Comparison of ENCODE assay signal across 16 cellular contexts in the genomic region with DNA sequence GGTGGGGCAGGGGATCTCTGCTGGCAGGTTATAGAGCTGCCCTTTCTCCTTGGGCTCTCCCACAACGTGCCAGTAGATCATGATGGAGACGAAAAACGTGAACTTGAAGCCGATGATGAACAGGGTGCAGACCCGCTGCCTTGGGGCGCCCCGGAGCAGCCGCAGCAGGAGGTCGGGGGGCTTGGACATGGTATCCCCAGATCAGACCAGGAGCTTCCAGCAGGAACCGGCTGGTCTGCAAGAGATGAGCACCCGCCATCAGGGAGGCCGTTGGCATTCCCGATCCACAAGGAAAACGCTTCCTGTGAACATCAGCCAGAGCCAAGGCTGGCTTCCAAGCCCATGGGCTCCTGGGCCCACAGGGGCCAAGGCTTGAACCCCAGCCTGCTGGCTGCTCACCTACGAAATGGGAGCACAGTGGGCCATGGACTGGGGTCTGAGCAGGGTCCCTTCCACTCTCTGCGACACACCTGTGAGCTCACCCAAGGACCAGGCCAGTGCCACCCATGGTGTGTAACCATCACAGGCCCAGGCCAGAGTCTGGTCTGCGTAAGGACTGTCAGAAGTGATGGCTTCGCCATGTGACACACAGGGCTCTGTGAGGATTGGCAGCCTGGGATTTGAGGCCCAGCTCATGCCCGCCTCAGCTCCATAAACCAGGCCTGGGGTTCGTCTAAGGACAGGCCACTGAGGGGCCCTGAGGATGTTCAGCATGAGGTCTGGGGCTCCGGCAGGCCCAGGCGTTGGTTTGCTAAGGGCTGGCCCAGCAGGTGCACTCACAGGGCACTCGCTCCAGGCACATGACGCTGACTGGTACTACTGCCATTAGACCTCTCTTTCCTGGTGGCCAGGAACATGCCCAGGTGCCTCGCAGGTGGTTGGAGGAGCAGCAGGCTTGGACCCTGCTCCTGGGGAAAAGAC. TPM values are rescaled to one million over a fixed set of nuclear protein-coding genes. Genes with fewer than 3 reads are reported as not detected.
"Had no signal": no experiment of that assay in that cellular context is flagged by ENCODE, and none has a peak within 500 bp of the region (broad histone marks: within the 10 kb centered on the region; RNA-seq: fewer than 3 reads in every experiment).

No MANE protein-coding gene starts in this region.

- ATAC-seq: naive thymus-derived CD8-positive, alpha-beta T cell had no signal

- H3K36me3 ChIP-seq: neutrophil had no signal

- H3K9me3 ChIP-seq: neutrophil, stomach, thoracic aorta had no signal

- H3K27ac ChIP-seq: neutrophil had no signal

- H3K4me2 ChIP-seq: smooth muscle cell had no signal

- H3K4me3 ChIP-seq: smooth muscle cell, stomach, thoracic aorta had no signal

- DNase-seq: activated B cell treated with CpG ODN at 0.5 μM for 24 hours; activated CD4-positive, alpha-beta T cell treated with anti-CD3 and anti-CD28 coated beads, Interleukin-2, amount 10 ng/mL, durations not matched to agents 7 days and 5 days; activated CD8-positive, alpha-beta memory T cell treated with anti-CD3 and anti-CD28 coated beads for 24 hours; activated naive CD8-positive, alpha-beta T cell treated with anti-CD3 and anti-CD28 coated beads for 36 hours; amygdala; effector CD8-positive, alpha-beta T cell; foreskin fibroblast; naive thymus-derived CD8-positive, alpha-beta T cell; stomach; SW 1271 had no signal

- H3K27me3 ChIP-seq: stomach had no signal

RNA-seq across cellular contexts. Expression of a gene that starts 26.6 kb away (rescaled TPM):
- total RNA-seq: activated T-helper 1 cell treated with anti-CD3 and anti-CD28 coated beads, Interleukin-12 subunit alpha, Interleukin-12 subunit beta, Interleukin-2, Interleukin-4 antibody, amounts not matched to agents 30 ng/mL and 10 ng/mL and 1 ng/mL, durations not matched to agents 14 hours and 24 hours and 36 hours; naive thymus-derived CD8-positive, alpha-beta T cell; T-helper 2 cell treated with Interferon-gamma antibody and Interleukin-4, amounts not matched to agents 100 ng/mL and 5 ng/mL, for 36 hours had no signal
- polyA plus RNA-seq: naive thymus-derived CD8-positive, alpha-beta T cell had no signal

RNA-seq across cellular contexts. Expression of a gene that starts 53.6 kb away (rescaled TPM):
- total RNA-seq: thoracic aorta had no signal
- polyA plus RNA-seq: stomach, urinary bladder had no signal
